Comparison of ENCODE assay signal across 1 cellular context in genomic region chr3:62211675-62212429, GRCh38.
TF ChIP-seq lines count a peak whose summit lies in the region.

No MANE protein-coding gene starts in this region.

TF ChIP-seq in SK-N-SH, 30 proteins besides CTCF, POLR2A, EP300 and RAD21 (continued from another document):
- TF ChIP-seq MEF2A (IDR thresholded peaks at IDR 0.05; ENCODE audit: borderline replicate concordance, low read depth) (no peak), POLR2AphosphoS5 (IDR thresholded peaks at IDR 0.05; ENCODE audit: low read depth, low read length) (no peak), PBX3 (IDR thresholded peaks at IDR 0.05) (no peak), REST (IDR thresholded peaks at IDR 0.05; ENCODE audit: low read depth, low read length) (no peak), FOXM1 (IDR thresholded peaks at IDR 0.05; ENCODE audit: low read depth) (no peak), GABPA (IDR thresholded peaks at IDR 0.05; ENCODE audit: low read depth) (no peak), ELF1 (IDR thresholded peaks at IDR 0.05) (no peak), YY1 (IDR thresholded peaks at IDR 0.05; ENCODE audit: low read depth) (no peak), NFIC (IDR thresholded peaks at IDR 0.05; ENCODE audit: borderline replicate concordance) (no peak), IRF3 (IDR thresholded peaks at IDR 0.05; ENCODE audit: low read depth, low read length) (no peak), SMC3 (IDR thresholded peaks at IDR 0.05; ENCODE audit: low read depth, low read length) (no peak)
